Comparison of ENCODE assay signal across 23 cellular contexts in genomic region chr14:61171687-61172086, GRCh38.
DNase-seq lines count a peak whose midpoint lies in the region; ATAC-seq and TF ChIP-seq lines count a peak whose summit lies in the region.
"Had no signal": no experiment of that assay in that cellular context is flagged by ENCODE, and none has a peak within 500 bp of the region (broad histone marks: within the 10 kb centered on the region; RNA-seq: fewer than 3 reads in every experiment).

No MANE protein-coding gene starts in this region.

- no peak overlapping the region for H2BK15ac ChIP-seq in mesenchymal stem cell (ENCODE audit: low read depth, poor library complexity, severe bottlenecking)

- H2AK5ac ChIP-seq in mesenchymal stem cell (ENCODE audit: low read length, severe bottlenecking): peak overlapping the region; percentile 45

- H3K4me2 ChIP-seq in GM23338 (no peak overlapping the region), mesenchymal stem cell (ENCODE audit: low read length, poor library complexity, severe bottlenecking) (no peak overlapping the region)
- H3K4me2 ChIP-seq: A549, SK-N-SH had no signal

- no peaks in the 10 kb centered on the region for H4K20me1 ChIP-seq in GM23338 (replicated peaks; ENCODE audit: insufficient read depth)

- peaks cover 5% of the 10 kb centered on the region for H3K27me3 Mint-ChIP-seq in GM23338 (ENCODE audit: insufficient read depth, low read depth, poor library complexity)
- no peaks in the 10 kb centered on the region for H3K27me3 Mint-ChIP-seq in chondrocyte (ENCODE audit: low read depth)
- H3K27me3 Mint-ChIP-seq in immature natural killer cell (ENCODE audit: low read depth in 3 of 3): peaks cover 1 to 11% (median 3%) of the 10 kb centered on the region in 3 donors

- no peak overlapping the region for H4K8ac ChIP-seq in mesenchymal stem cell (ENCODE audit: low read length)

- no peak overlapping the region for H3K14ac ChIP-seq in mesenchymal stem cell (ENCODE audit: low read length in 2 of 2)

- WGBS in mesenchymal stem cell: 92% methylated on average over 2 of the region's 2 CpGs

- H3K4me3 Mint-ChIP-seq in GM23338 (no peak overlapping the region), chondrocyte (ENCODE audit: unreplicated experiment) (no peak overlapping the region), immature natural killer cell (no peak overlapping the region)
- H3K4me3 Mint-ChIP-seq: CD14-positive monocyte had no signal

- peaks cover 18% of the 10 kb centered on the region for H3K36me3 Mint-ChIP-seq in GM23338 (ENCODE audit: low read depth)
- H3K36me3 Mint-ChIP-seq in chondrocyte (ENCODE audit: low read depth): peaks cover 4% of the 10 kb centered on the region
- no peaks in the 10 kb centered on the region for H3K36me3 Mint-ChIP-seq in immature natural killer cell
- H3K36me3 Mint-ChIP-seq: CD14-positive monocyte had no signal

- H3K4ac ChIP-seq in mesenchymal stem cell (ENCODE audit: low read depth in 1 of 2, low read length in 2 of 2): no peak overlapping the region

- peaks cover 18% of the 10 kb centered on the region for H3K9me3 Mint-ChIP-seq in GM23338
- H3K9me3 Mint-ChIP-seq in chondrocyte (ENCODE audit: low read depth): peaks cover 11% of the 10 kb centered on the region
- H3K9me3 Mint-ChIP-seq in immature natural killer cell: no peaks in the 10 kb centered on the region

- no peaks in the 10 kb centered on the region for H3K36me3 ChIP-seq in GM23338 (ENCODE audit: insufficient read depth)
- no peaks in the 10 kb centered on the region for H3K36me3 ChIP-seq in mesenchymal stem cell (ENCODE audit: control insufficient read depth in 1 of 2, insufficient read depth in 2 of 2, low read depth in 1 of 2, low read length in 2 of 2)
- no peaks in the 10 kb centered on the region for H3K36me3 ChIP-seq in lower lobe of right lung

- TF ChIP-seq CTCF in GM23338 (conservative IDR thresholded peaks at IDR 0.05; ENCODE audit: low read depth in 2 of 2): no peak
- TF ChIP-seq CTCF in chondrocyte (IDR thresholded peaks at IDR 0.05): no peak
- TF ChIP-seq CTCF in lower lobe of right lung (IDR thresholded peaks at IDR 0.05): no peak

- H3K18ac ChIP-seq in mesenchymal stem cell (ENCODE audit: low read depth in 1 of 2, low read length in 2 of 2): no peak overlapping the region

- intact Hi-C loops in sciatic nerve (cut with DNase I) (no loop called here), lower lobe of right lung (cut with DNase I) (no loop called here)

- peaks cover 8% of the 10 kb centered on the region; the same call in 1 of the 2 replicates for H3K9me2 ChIP-seq in GM23338 (ENCODE audit: insufficient read depth)
- H3K9me2 ChIP-seq: SK-N-SH had no signal

- H2BK120ac ChIP-seq in mesenchymal stem cell (ENCODE audit: low read depth, low read length): no peak overlapping the region

- H3K4me3 ChIP-seq in GM23338 (no peak overlapping the region), mesenchymal stem cell (ENCODE audit: insufficient read depth in 1 of 2, low read depth in 1 of 2, low read length in 2 of 2) (no peak overlapping the region), lower lobe of right lung (no peak overlapping the region)
- H3K4me3 ChIP-seq: A549 had no signal

- H2AFZ ChIP-seq in GM23338 (peak overlapping the region; percentile 73; the same call in 1 of the 2 replicates), mesenchymal stem cell (ENCODE audit: low read depth, low read length) (no peak overlapping the region)

- H2BK5ac ChIP-seq in mesenchymal stem cell (ENCODE audit: low read depth, low read length, poor library complexity, severe bottlenecking): no peak overlapping the region

- H3K9me3 ChIP-seq in mesenchymal stem cell (ENCODE audit: control insufficient read depth, low read length) (peaks cover 4% of the 10 kb centered on the region), lower lobe of right lung (peaks cover 5% of the 10 kb centered on the region)
- H3K9me3 ChIP-seq: A549, SK-N-SH had no signal

- no peaks in the 10 kb centered on the region for H3K27me3 ChIP-seq in GM23338 (ENCODE audit: insufficient read depth)
- H3K27me3 ChIP-seq in mesenchymal stem cell (ENCODE audit: control insufficient read depth in 1 of 2, insufficient read depth in 1 of 2, low read length in 2 of 2): no peaks in the 10 kb centered on the region
- no peaks in the 10 kb centered on the region for H3K27me3 ChIP-seq in lower lobe of right lung (ENCODE audit: low read depth)

- no peak for ATAC-seq in GM23338
- ATAC-seq in sciatic nerve: peak; percentile 39
- no peak for ATAC-seq in lower lobe of right lung
- no peak for ATAC-seq in GM18870 (IDR thresholded peaks at IDR 0.05; ENCODE audit: unreplicated experiment)
- ATAC-seq: A549 had no signal

- H3K79me2 ChIP-seq in GM23338 (replicated peaks; ENCODE audit: insufficient read depth): no peaks in the 10 kb centered on the region

- peaks cover under 1% of the 10 kb centered on the region; the same call in 1 of the 2 replicates for H3F3A ChIP-seq in GM23338 (replicated peaks; ENCODE audit: low read depth)

- H3K4me1 Mint-ChIP-seq in GM23338 (peaks cover 28% of the 10 kb centered on the region), chondrocyte (ENCODE audit: low read depth) (peaks cover 66% of the 10 kb centered on the region), immature natural killer cell (no peaks in the 10 kb centered on the region)
- H3K4me1 Mint-ChIP-seq: CD14-positive monocyte had no signal

- H4K91ac ChIP-seq in mesenchymal stem cell (ENCODE audit: low read length): no peak overlapping the region

- H3K23ac ChIP-seq in mesenchymal stem cell (ENCODE audit: low read length in 2 of 2): no peak overlapping the region

- DNase-seq in GM23338 (ENCODE audit: low spot score): no peak
- no peak for DNase-seq in chondrocyte (ENCODE audit: low spot score)
- no peak for DNase-seq in mesenchymal stem cell
- no peak for DNase-seq in sciatic nerve (ENCODE audit: low spot score)
- no peak for DNase-seq in AG08396 (ENCODE audit: low spot score)
- no peak for DNase-seq in lower lobe of right lung
- no peak for DNase-seq in immature natural killer cell
- DNase-seq: COR-L47, DMS 273 treated with DMSO at 0.1 percent for 48 hours, DND-41, GOT3, KBM-7, NCI-H1417 treated with DMSO at 0.1 percent for 48 hours, NCI-H187 treated with DMSO at 0.1 percent for 48 hours, NCI-H2227 treated with DMSO at 0.1 percent for 48 hours, NCI-H524, NCI-H82, OCI-M1, SHP77 treated with DMSO at 0.1 percent for 48 hours, SK-N-SH had no signal

- peaks cover 21% of the 10 kb centered on the region for H3K4me1 ChIP-seq in GM23338 (ENCODE audit: insufficient read depth)
- peaks cover 5% of the 10 kb centered on the region for H3K4me1 ChIP-seq in mesenchymal stem cell (ENCODE audit: control insufficient read depth, insufficient read depth, low read depth, low read length)
- H3K4me1 ChIP-seq in lower lobe of right lung: no peaks in the 10 kb centered on the region
- H3K4me1 ChIP-seq: A549 had no signal

- H2BK12ac ChIP-seq in mesenchymal stem cell (ENCODE audit: low read length in 2 of 2): no peak overlapping the region

- no peak overlapping the region for H3K27ac Mint-ChIP-seq in GM23338
- peak overlapping the region; percentile 75 for H3K27ac Mint-ChIP-seq in chondrocyte (ENCODE audit: unreplicated experiment)
- no peak overlapping the region for H3K27ac Mint-ChIP-seq in immature natural killer cell
- H3K27ac Mint-ChIP-seq: CD14-positive monocyte had no signal

- no peak overlapping the region for H3K27ac ChIP-seq in GM23338 (ENCODE audit: low read depth)
- no peak overlapping the region for H3K27ac ChIP-seq in mesenchymal stem cell (ENCODE audit: low read length, poor library complexity, severe bottlenecking)
- H3K27ac ChIP-seq in lower lobe of right lung: no peak overlapping the region

- H3K9ac ChIP-seq in mesenchymal stem cell (ENCODE audit: low read length): no peak overlapping the region
- H3K9ac ChIP-seq: SK-N-SH had no signal

- no peaks in the 10 kb centered on the region for H3K79me1 ChIP-seq in mesenchymal stem cell (replicated peaks; ENCODE audit: low read length, poor library complexity, severe bottlenecking)

TF ChIP-seq in GM23338, 12 proteins besides CTCF, POLR2A, EP300 and RAD21 (continues in another document):
- TF ChIP-seq NANOG (IDR thresholded peaks at IDR 0.05; ENCODE audit: borderline replicate concordance) (no peak), EZH2 (IDR thresholded peaks at IDR 0.05; ENCODE audit: low read depth, unreplicated experiment) (no peak), POLR2AphosphoS5 (IDR thresholded peaks at IDR 0.05; ENCODE audit: low read depth) (no peak), CREB1 (CRISPR knock-in tag; IDR thresholded peaks at IDR 0.05; ENCODE audit: low read depth) (no peak), ETS1 (IDR thresholded peaks at IDR 0.05) (no peak), REST (IDR thresholded peaks at IDR 0.05; ENCODE audit: unreplicated experiment) (no peak)
